ENCODE assay signal across 1 cellular context in genomic region chr19:45074744-45075143, GRCh38.
TF ChIP-seq lines count a peak whose summit lies in the region.

No MANE protein-coding gene starts in this region.

TF ChIP-seq in K562, 482 proteins besides CTCF, POLR2A, EP300 and RAD21:
- TF ChIP-seq DDX20 (tag; IDR thresholded peaks at IDR 0.05; ENCODE audit: low read depth) (no peak), SOX6 (IDR thresholded peaks at IDR 0.05) (no peak), ZMIZ1 (IDR thresholded peaks at IDR 0.05; ENCODE audit: low read depth in 2 of 2, low read length in 2 of 2) (no peak), DMBX1 (CRISPR knock-in tag; IDR thresholded peaks at IDR 0.05; ENCODE audit: borderline replicate concordance) (no peak), LARP7 (IDR thresholded peaks at IDR 0.05) (no peak), CHD7 (IDR thresholded peaks at IDR 0.05; ENCODE audit: low read depth, low read length) (no peak), TAF9B (IDR thresholded peaks at IDR 0.05; ENCODE audit: partially characterized antibody) (no peak), SIRT6 (IDR thresholded peaks at IDR 0.05; ENCODE audit: low read depth, low read length) (no peak), MCM2 (IDR thresholded peaks at IDR 0.05; ENCODE audit: low read depth) (no peak), GTF2E2 (tag; IDR thresholded peaks at IDR 0.05) (no peak), ELK1 (CRISPR knock-in tag; IDR thresholded peaks at IDR 0.05) (no peak), ZNF140 (CRISPR knock-in tag; IDR thresholded peaks at IDR 0.05) (no peak), MYC (IDR thresholded peaks at IDR 0.05; ENCODE audit: low read depth, low read length) (no peak), MYC (CRISPR knock-in tag; IDR thresholded peaks at IDR 0.05; ENCODE audit: borderline replicate concordance, low read depth) (no peak), HLTF (IDR thresholded peaks at IDR 0.05) (no peak)
